In the genomic region with DNA sequence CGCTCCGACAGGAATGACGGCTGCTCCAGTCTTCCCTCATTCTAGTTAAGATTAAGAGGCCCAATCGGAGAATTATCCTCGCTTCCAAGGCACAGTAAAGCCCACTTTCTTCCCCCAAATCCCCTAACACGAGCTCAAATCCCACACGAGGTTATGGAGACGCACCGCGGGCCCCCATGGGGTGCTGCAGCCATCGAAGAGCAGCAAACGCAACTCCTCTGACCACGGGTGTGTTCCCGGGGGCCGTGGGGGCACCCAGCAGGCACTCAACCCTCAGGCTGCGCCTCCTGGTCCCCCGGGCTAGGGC, we compare ENCODE assay signal across 9 cellular contexts. TPM values are rescaled to one million over a fixed set of nuclear protein-coding genes. Genes with fewer than 3 reads are reported as not detected.
A peak's percentile ranks its signal among the peaks of the same experiment; 100 is the strongest.
DNase-seq lines count a peak whose midpoint lies in the region; ATAC-seq and TF ChIP-seq lines count a peak whose summit lies in the region.
"Had no signal": no experiment of that assay in that cellular context is flagged by ENCODE, and none has a peak within 500 bp of the region (broad histone marks: within the 10 kb centered on the region; RNA-seq: fewer than 3 reads in every experiment).

No MANE protein-coding gene starts in this region.

- ATAC-seq in GM21786 (IDR thresholded peaks at IDR 0.05; ENCODE audit: unreplicated experiment) (peak; percentile 21), GM21367 (IDR thresholded peaks at IDR 0.05; ENCODE audit: unreplicated experiment) (no peak)

- H3K27me3 ChIP-seq in PC-9 (ENCODE audit: insufficient read depth, low read depth): peaks cover 25% of the 10 kb centered on the region
- H3K27me3 ChIP-seq in esophagus muscularis mucosa: no peaks in the 10 kb centered on the region

- CTCF ChIA-PET in AG04449 (lab: Yijun Ruan, JAX) (interaction anchor here (1.0 to 1.3 kb wide), 3 partner anchors 8 to 111 kb away, joined by 3 to 4 read pairs (median 4); a partner anchor contains a TSS), PC-9 (lab: Charles Lee) (no interaction called here)

- peaks cover 25% of the 10 kb centered on the region for H3K79me2 ChIP-seq in PC-9 (ENCODE audit: low read depth)

- TF ChIP-seq CTCF in AG04449 (IDR thresholded peaks at IDR 0.05; ENCODE audit: insufficient read depth, low read length, missing control alignments) (no peak), PC-9 (conservative IDR thresholded peaks at IDR 0.05) (no peak), esophagus muscularis mucosa (IDR thresholded peaks at IDR 0.05) (no peak), progenitor cell of endocrine pancreas (IDR thresholded peaks at IDR 0.05; ENCODE audit: unreplicated experiment) (no peak)

- POLR2A ChIA-PET in AG04449 (lab: Yijun Ruan, JAX) (no interaction called here), PC-9 (lab: Charles Lee; ENCODE audit: unreplicated experiment) (no interaction called here)

- H3K36me3 ChIP-seq in PC-9 (ENCODE audit: low read depth) (peaks cover 26% of the 10 kb centered on the region; the same call in 1 of the 2 replicates), esophagus muscularis mucosa (peaks cover 30 to 34% (median 31%) of the 10 kb centered on the region in 4 donors)

- no peak for TF ChIP-seq POLR2A in esophagus muscularis mucosa (IDR thresholded peaks at IDR 0.05; ENCODE audit: low read depth)

- peaks cover 20% of the 10 kb centered on the region for H3K27me3 Mint-ChIP-seq in progenitor cell of endocrine pancreas

- H3K9me3 ChIP-seq in PC-9 (ENCODE audit: insufficient read depth, low read depth) (no peaks in the 10 kb centered on the region), esophagus muscularis mucosa (no peaks in the 10 kb centered on the region)

- H3K9me2 ChIP-seq in PC-9 (ENCODE audit: insufficient read depth): no peaks in the 10 kb centered on the region

- intact Hi-C loops in PC-9 (cut with micrococcal nuclease; ENCODE audit: unreplicated experiment) (no loop called here), esophagus muscularis mucosa (cut with DNase I) (no loop called here)

- TF ChIP-seq EP300 in esophagus muscularis mucosa (IDR thresholded peaks at IDR 0.05): no peak

- peaks cover 11% of the 10 kb centered on the region for H3K4me1 Mint-ChIP-seq in progenitor cell of endocrine pancreas (ENCODE audit: low read depth)

- H4K20me1 ChIP-seq in PC-9 (ENCODE audit: insufficient read depth): no peaks in the 10 kb centered on the region; the same call in 1 of the 2 replicates

- no peak for DNase-seq in AG04449 (ENCODE audit: low read depth, low spot score)
- no peak for DNase-seq in PC-9
- DNase-seq in esophagus muscularis mucosa (ENCODE audit: extremely low spot score): no peak
- no peak for DNase-seq in progenitor cell of endocrine pancreas (ENCODE audit: low spot score, unreplicated experiment)
- no peak for DNase-seq in GDM1 (lab: John Stamatoyannopoulos, UW)
- DNase-seq in central memory CD4-positive, alpha-beta T cell: no peak

- H3K4me3 ChIP-seq in AG04449 (ENCODE audit: low read depth, low read length) (peak overlapping the region; percentile 93), PC-9 (peak overlapping the region; percentile 92), esophagus muscularis mucosa (peak overlapping the region; percentile 82 to 97 (median 93))

- H3F3A ChIP-seq in PC-9 (ENCODE audit: insufficient read depth, low read depth): no peaks in the 10 kb centered on the region

- peaks cover 6% of the 10 kb centered on the region for H3K36me3 Mint-ChIP-seq in progenitor cell of endocrine pancreas (ENCODE audit: insufficient read depth)

- H3K4me1 ChIP-seq in PC-9 (replicated peaks; ENCODE audit: insufficient read depth): peaks cover 17% of the 10 kb centered on the region
- H3K4me1 ChIP-seq in esophagus muscularis mucosa: peaks cover 16 to 28% (median 23%) of the 10 kb centered on the region in 4 donors

- H3K4me2 ChIP-seq in PC-9: peak overlapping the region; percentile 100

- H3K27ac ChIP-seq in PC-9: no peak overlapping the region
- peak overlapping the region; percentile 74 to 83 (median 80) for H3K27ac ChIP-seq in esophagus muscularis mucosa (replicated peaks in 1 of 4)

- 2% methylated on average over 11 of the region's 17 CpGs for WGBS in esophagus muscularis mucosa

- H3K4me3 Mint-ChIP-seq in progenitor cell of endocrine pancreas (ENCODE audit: low read depth): peak overlapping the region; percentile 82

- peak overlapping the region; percentile 96 for H2AFZ ChIP-seq in PC-9

- H3K27ac Mint-ChIP-seq in progenitor cell of endocrine pancreas: peak overlapping the region; percentile 74

- H3K9me3 Mint-ChIP-seq in progenitor cell of endocrine pancreas (ENCODE audit: low read depth): no peaks in the 10 kb centered on the region

- no TSS peak for BruUV-seq in PC-9 (replicated peaks; lab: Mats Ljungman, UMichigan)

RNA-seq across cellular contexts. Expression of a gene that starts 0.4 kb away (rescaled TPM):
- total RNA-seq in PC-9 (2021) (202 and 256 TPM in 2 replicates), esophagus muscularis mucosa (100 to 1,000 TPM; 179 to 254 (median 197) TPM), progenitor cell of endocrine pancreas (115 and 128 TPM in 2 replicates)

RNA-seq across cellular contexts. Expression of a gene that starts 4.8 kb away (rescaled TPM):
- total RNA-seq in PC-9 (2021): not detected in 2 replicates
- total RNA-seq in esophagus muscularis mucosa: not detected
- total RNA-seq in progenitor cell of endocrine pancreas: not detected in 2 replicates
- total RNA-seq: left cardiac atrium had no signal
